In genomic region chr12:88577537-88577936, GRCh38 we compare ENCODE assay signal across 10 cellular contexts. TPM values are rescaled to one million over a fixed set of nuclear protein-coding genes. Genes with fewer than 3 reads are reported as not detected.
DNase-seq lines count a peak whose midpoint lies in the region; ATAC-seq, FAIRE-seq and TF ChIP-seq lines count a peak whose summit lies in the region.
"Had no signal": no experiment of that assay in that cellular context is flagged by ENCODE, and none has a peak within 500 bp of the region (broad histone marks: within the 10 kb centered on the region; RNA-seq: fewer than 3 reads in every experiment).

No MANE protein-coding gene starts in this region.

- WGBS in esophagus squamous epithelium, 2 donors, result 19 to 32% methylated on average over 1 of the region's 1 CpG
- 75 to 78% methylated on average over 1 of the region's 1 CpG for WGBS in pancreas, 2 donors

- peaks cover 0 to 80% (median 29%) of the 10 kb centered on the region in 3 donors for H3K4me1 ChIP-seq in esophagus squamous epithelium
- peaks cover 21% of the 10 kb centered on the region for H3K4me1 ChIP-seq in skeletal muscle satellite cell (ENCODE audit: control insufficient read depth, insufficient read depth, low read length)
- H3K4me1 ChIP-seq in pancreas, result peaks cover 3 to 19% (median 12%) of the 10 kb centered on the region in 3 donors

- ATAC-seq in pancreas, result no peak
- ATAC-seq: T-helper 17 cell had no signal

- peak overlapping the region; percentile 96 for H3K4me2 ChIP-seq in skeletal muscle satellite cell (ENCODE audit: low read length)

- no peaks in the 10 kb centered on the region for H3K9me3 ChIP-seq in esophagus squamous epithelium
- no peaks in the 10 kb centered on the region for H3K9me3 ChIP-seq in skeletal muscle satellite cell (replicated peaks; ENCODE audit: low read length)
- H3K9me3 ChIP-seq in pancreas, result no peaks in the 10 kb centered on the region

- TF ChIP-seq CTCF in esophagus squamous epithelium (IDR thresholded peaks at IDR 0.05) (peak in 4 of 6 experiments; percentile 23 to 66 (median 48)), pancreas (IDR thresholded peaks at IDR 0.05) (peak in 1 of 4 donors; percentile 10)

- no peaks in the 10 kb centered on the region for H3K36me3 ChIP-seq in esophagus squamous epithelium
- H3K36me3 ChIP-seq in skeletal muscle satellite cell (ENCODE audit: insufficient read depth, low read length), result no peaks in the 10 kb centered on the region
- no peaks in the 10 kb centered on the region for H3K36me3 ChIP-seq in pancreas

- TF ChIP-seq POLR2A in esophagus squamous epithelium (IDR thresholded peaks at IDR 0.05), result no peak

- peak overlapping the region; percentile 82 for H3K9ac ChIP-seq in skeletal muscle satellite cell (ENCODE audit: low read depth, low read length)

- FAIRE-seq in pancreas (lab: Jason Lieb, UNC), result no peak

- intact Hi-C loops in esophagus squamous epithelium (cut with DNase I) (loop anchor here (10.0 kb wide), 1 partner anchor 433 kb away; the partner anchor contains the start of genes CEP290 and TMTC3), pancreas (cut with DNase I) (no loop called here)

- H3K27ac ChIP-seq in esophagus squamous epithelium (peak overlapping the region in 2 of 4 donors; percentile 81 to 89), pancreas (no peak overlapping the region)

- H3K27me3 ChIP-seq in esophagus squamous epithelium, result no peaks in the 10 kb centered on the region
- H3K27me3 ChIP-seq in skeletal muscle satellite cell (ENCODE audit: control insufficient read depth, insufficient read depth, low read length), result no peaks in the 10 kb centered on the region
- no peaks in the 10 kb centered on the region for H3K27me3 ChIP-seq in pancreas

- H3K4me3 ChIP-seq in esophagus squamous epithelium, result peak overlapping the region in 2 of 4 donors; percentile 75 to 87
- H3K4me3 ChIP-seq in skeletal muscle satellite cell (ENCODE audit: low read length), result peak overlapping the region; percentile 93
- no peak overlapping the region for H3K4me3 ChIP-seq in pancreas

- peak; percentile 45 for DNase-seq in DMS79 treated with DMSO at 0.1 percent for 48 hours (lab: John Stamatoyannopoulos, UW)
- no peak for DNase-seq in DMS79 (lab: John Stamatoyannopoulos, UW)
- peak; percentile 57 for DNase-seq in NCI-H748 treated with DMSO at 0.1 percent for 48 hours (lab: John Stamatoyannopoulos, UW)
- DNase-seq in esophagus squamous epithelium (lab: John Stamatoyannopoulos, UW), result no peak
- no peak for DNase-seq in pancreas
- DNase-seq in cerebellum (ENCODE audit: low spot score), result no peak
- DNase-seq in stimulated activated CD8-positive, alpha-beta memory T cell treated with anti-CD3 and anti-CD28 coated beads, Interleukin-4, amount 100 ng/mL, for 48 hours, result no peak
- DNase-seq: activated naive CD4-positive, alpha-beta T cell; T-helper 17 cell had no signal

RNA-seq across cellular contexts. Expression of gene KITLG, which starts 2.7 kb away (rescaled TPM):
- total RNA-seq in esophagus squamous epithelium (10 to 100 TPM in 3 of 4 donors, 1 to 10 TPM in 1; 3.9 to 33.0 (median 14.7) TPM), pancreas (10 to 100 TPM in 2 of 6 donors, 1 to 10 TPM in 4; 3.0 to 14.3 (median 6.0) TPM), cerebellum (213 TPM)
- 65.9 and 86.1 TPM in 2 replicates for total RNA-seq in skeletal muscle satellite cell (2012; rRNA removed)
- 1 to 10 TPM; 1.5 to 2.4 TPM for polyA plus RNA-seq in pancreas

Comparison
In these comparisons a context has a peak if more than half of its experiments do, and no peak if none do; other contexts are left out.
1. DNase-seq: peak in DMS79 treated with DMSO at 0.1 percent for 48 hours (single experiment) and NCI-H748 treated with DMSO at 0.1 percent for 48 hours (single experiment); none in DMS79 (single experiment), esophagus squamous epithelium (single experiment), pancreas (0 of 6), cerebellum (single experiment) and stimulated activated CD8-positive, alpha-beta memory T cell treated with anti-CD3 and anti-CD28 coated beads, Interleukin-4, amount 100 ng/mL, for 48 hours (single experiment).